Comparison of ENCODE assay signal across 33 cellular contexts in the genomic region with DNA sequence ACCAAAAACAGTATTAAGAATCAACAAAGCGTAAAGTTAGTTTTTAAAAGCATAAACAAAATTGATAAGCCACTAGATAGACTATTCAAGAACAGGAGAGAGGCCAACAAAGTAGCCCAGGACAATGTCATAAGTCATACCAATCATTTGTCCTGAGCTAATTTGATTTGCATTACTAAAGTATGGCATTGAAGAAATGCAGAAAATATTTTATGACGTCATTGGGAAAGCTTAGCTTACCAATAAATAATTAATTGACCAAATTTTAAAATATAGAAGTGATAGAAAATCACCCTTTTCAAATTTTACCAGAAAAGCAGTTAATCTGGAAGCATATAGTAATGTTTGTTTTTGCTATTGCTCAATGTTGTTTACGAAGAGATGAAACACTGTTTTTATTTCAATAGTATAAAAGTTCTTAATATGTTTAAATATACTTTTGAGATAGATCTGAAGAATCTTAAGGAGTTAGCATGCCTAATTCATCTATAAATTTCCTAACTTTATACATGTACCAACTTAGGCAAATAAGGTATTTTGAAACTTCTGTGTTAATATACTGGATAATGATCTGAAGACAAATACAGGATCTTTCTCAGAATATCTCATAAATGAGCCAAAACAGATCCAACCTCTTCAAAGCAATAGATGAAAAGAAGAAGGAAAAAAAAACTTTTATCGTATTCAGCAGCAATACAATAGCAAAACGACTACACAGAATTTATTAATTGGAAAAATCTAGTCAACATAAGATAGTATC.
"Had no signal": no experiment of that assay in that cellular context is flagged by ENCODE, and none has a peak within 500 bp of the region (broad histone marks: within the 10 kb centered on the region; RNA-seq: fewer than 3 reads in every experiment).

No MANE protein-coding gene starts in this region.

- H3K4me3 ChIP-seq: ascending aorta, breast epithelium, cardiac muscle cell, colonic mucosa, esophagus squamous epithelium, gastroesophageal sphincter, heart right ventricle had no signal

- H3K36me3 Mint-ChIP-seq: activated naive CD4-positive, alpha-beta T cell treated with anti-CD3 and anti-CD28 coated beads, Interleukin-2, amount 10 ng/mL, durations not matched to agents 7 days and 5 days; activated naive CD4-positive, alpha-beta T cell treated with anti-CD3 and anti-CD28 coated beads, Interleukin-2, amount 50 U/mL, for 72 hours; activated naive CD8-positive, alpha-beta T cell treated with anti-CD3 and anti-CD28 coated beads, Interleukin-2, amount 10 ng/mL, durations not matched to agents 7 days and 5 days; brain had no signal

- H3K4me1 Mint-ChIP-seq: activated CD4-positive, alpha-beta memory T cell treated with anti-CD3 and anti-CD28 coated beads, Interleukin-2, amount 10 ng/mL, durations not matched to agents 7 days and 5 days; activated CD4-positive, alpha-beta T cell treated with anti-CD3 and anti-CD28 coated beads for 36 hours; activated CD4-positive, alpha-beta T cell treated with anti-CD3 and anti-CD28 coated beads, Interleukin-2, amount 10 ng/mL, durations not matched to agents 24 days and 14 days; activated naive CD4-positive, alpha-beta T cell treated with anti-CD3 and anti-CD28 coated beads, Interleukin-2, amount 10 ng/mL, durations not matched to agents 7 days and 5 days; activated naive CD8-positive, alpha-beta T cell treated with anti-CD3 and anti-CD28 coated beads, Interleukin-2, amount 10 ng/mL, durations not matched to agents 7 days and 5 days; brain; T-helper 17 cell had no signal

- H3K36me3 ChIP-seq: ascending aorta, breast epithelium, cardiac muscle cell, colonic mucosa, esophagus squamous epithelium, gastroesophageal sphincter, heart right ventricle had no signal

- H3K4me1 ChIP-seq: ascending aorta, breast epithelium, colonic mucosa, esophagus squamous epithelium, gastroesophageal sphincter, heart right ventricle had no signal

- H3K9me3 ChIP-seq: ascending aorta, breast epithelium, colonic mucosa, esophagus squamous epithelium, gastroesophageal sphincter had no signal

- H3K27me3 Mint-ChIP-seq: activated CD4-positive, alpha-beta memory T cell treated with anti-CD3 and anti-CD28 coated beads, Interleukin-2, amount 10 ng/mL, durations not matched to agents 7 days and 5 days; activated CD4-positive, alpha-beta T cell treated with anti-CD3 and anti-CD28 coated beads for 36 hours; activated CD4-positive, alpha-beta T cell treated with anti-CD3 and anti-CD28 coated beads, Interleukin-2, amount 10 ng/mL, durations not matched to agents 24 days and 14 days; activated naive CD4-positive, alpha-beta T cell treated with anti-CD3 and anti-CD28 coated beads, Interleukin-2, amount 10 ng/mL, durations not matched to agents 7 days and 5 days; activated naive CD8-positive, alpha-beta T cell treated with anti-CD3 and anti-CD28 coated beads, Interleukin-2, amount 10 ng/mL, durations not matched to agents 7 days and 5 days; activated T-cell treated with anti-CD3 and anti-CD28 coated beads, Interleukin-2, amount 50 U/mL, for 24 hours; T-helper 17 cell had no signal

- H3K27ac Mint-ChIP-seq: activated CD4-positive, alpha-beta memory T cell treated with anti-CD3 and anti-CD28 coated beads, Interleukin-2, amount 10 ng/mL, durations not matched to agents 7 days and 5 days; activated CD4-positive, alpha-beta T cell treated with anti-CD3 and anti-CD28 coated beads for 36 hours; activated CD4-positive, alpha-beta T cell treated with anti-CD3 and anti-CD28 coated beads, Interleukin-2, amount 10 ng/mL, durations not matched to agents 24 days and 14 days; activated naive CD4-positive, alpha-beta T cell treated with anti-CD3 and anti-CD28 coated beads, Interleukin-2, amount 10 ng/mL, durations not matched to agents 7 days and 5 days; activated naive CD4-positive, alpha-beta T cell treated with anti-CD3 and anti-CD28 coated beads, Interleukin-2, amount 50 U/mL, for 72 hours; activated naive CD8-positive, alpha-beta T cell treated with anti-CD3 and anti-CD28 coated beads, Interleukin-2, amount 10 ng/mL, durations not matched to agents 7 days and 5 days; activated T-cell treated with anti-CD3 and anti-CD28 coated beads, Interleukin-2, amount 50 U/mL, for 24 hours; activated T-cell treated with anti-CD3 and anti-CD28 coated beads, Interleukin-2, amount 50 U/mL, for 72 hours; brain; T-helper 17 cell; T-helper 2 cell treated with Interferon-gamma antibody and Interleukin-4, amounts not matched to agents 5 μg/mL and 100 μg/mL, for 36 hours had no signal

- FAIRE-seq: endometrium, endothelial cell of umbilical vein had no signal

- H3K9me3 Mint-ChIP-seq: activated CD4-positive, alpha-beta T cell treated with anti-CD3 and anti-CD28 coated beads, Interleukin-2, amount 10 ng/mL, durations not matched to agents 24 days and 14 days had no signal

- ATAC-seq: activated CD4-positive, alpha-beta T cell treated with anti-CD3 and anti-CD28 coated beads for 36 hours; activated naive CD4-positive, alpha-beta T cell treated with anti-CD3 and anti-CD28 coated beads, Interleukin-2, amount 50 U/mL, for 72 hours; activated T-cell treated with anti-CD3 and anti-CD28 coated beads, Interleukin-2, amount 50 U/mL, for 72 hours; gastroesophageal sphincter; heart right ventricle; T-helper 17 cell had no signal

- H3K27ac ChIP-seq: ascending aorta, breast epithelium, cardiac muscle cell, colonic mucosa, epithelial cell of prostate, esophagus squamous epithelium, gastroesophageal sphincter, heart right ventricle had no signal

- H3K4me3 Mint-ChIP-seq: activated CD4-positive, alpha-beta memory T cell treated with anti-CD3 and anti-CD28 coated beads, Interleukin-2, amount 10 ng/mL, durations not matched to agents 7 days and 5 days; activated CD4-positive, alpha-beta T cell treated with anti-CD3 and anti-CD28 coated beads for 36 hours; activated CD4-positive, alpha-beta T cell treated with anti-CD3 and anti-CD28 coated beads, Interleukin-2, amount 10 ng/mL, durations not matched to agents 24 days and 14 days; activated naive CD4-positive, alpha-beta T cell treated with anti-CD3 and anti-CD28 coated beads, Interleukin-2, amount 10 ng/mL, durations not matched to agents 7 days and 5 days; activated naive CD8-positive, alpha-beta T cell treated with anti-CD3 and anti-CD28 coated beads, Interleukin-2, amount 10 ng/mL, durations not matched to agents 7 days and 5 days; activated T-cell treated with anti-CD3 and anti-CD28 coated beads, Interleukin-2, amount 50 U/mL, for 24 hours; activated T-cell treated with anti-CD3 and anti-CD28 coated beads, Interleukin-2, amount 50 U/mL, for 72 hours; brain; T-helper 17 cell; T-helper 2 cell treated with Interferon-gamma antibody and Interleukin-4, amounts not matched to agents 5 μg/mL and 100 μg/mL, for 36 hours had no signal

- DNase-seq: activated CD4-positive, alpha-beta memory T cell treated with anti-CD3 and anti-CD28 coated beads, Interleukin-2, amount 10 ng/mL, durations not matched to agents 7 days and 5 days; activated CD4-positive, alpha-beta T cell treated with anti-CD3 and anti-CD28 coated beads for 36 hours; activated CD4-positive, alpha-beta T cell treated with anti-CD3 and anti-CD28 coated beads, Interleukin-2, amount 10 ng/mL, durations not matched to agents 24 days and 14 days; activated CD4-positive, alpha-beta T cell treated with anti-CD3 and anti-CD28 coated beads, Interleukin-2, amount 50 U/mL, for 4 hours; activated CD4-positive, CD25-positive, alpha-beta regulatory T cell; activated CD4-positive, CD25-positive, alpha-beta regulatory T cell treated with anti-CD3 and anti-CD28 coated beads, Interleukin-2, amount 50 U/mL, for 72 hours; activated CD8-positive, alpha-beta memory T cell treated with anti-CD3 and anti-CD28 coated beads, Interleukin-2, amount 50 U/mL, for 48 hours; activated gamma-delta T cell; activated naive CD4-positive, alpha-beta T cell; activated naive CD4-positive, alpha-beta T cell treated with anti-CD3 and anti-CD28 coated beads, Interleukin-2, amount 10 ng/mL, durations not matched to agents 7 days and 5 days; activated naive CD8-positive, alpha-beta T cell treated with anti-CD3 and anti-CD28 coated beads, Interleukin-2, amount 10 ng/mL, durations not matched to agents 7 days and 5 days; activated T-cell treated with anti-CD3 and anti-CD28 coated beads for 4 hours; activated T-cell treated with anti-CD3 and anti-CD28 coated beads, Interleukin-2, amount 50 U/mL, for 24 hours; activated T-cell treated with anti-CD3 and anti-CD28 coated beads, Interleukin-2, amount 50 U/mL, for 72 hours; central memory CD4-positive, alpha-beta T cell; cerebellar nuclear complex; colonic mucosa; effector CD8-positive, alpha-beta T cell; esophagus squamous epithelium; foreskin melanocyte; heart right ventricle; T-helper 17 cell; T1000 had no signal

- H3K27me3 ChIP-seq: ascending aorta, breast epithelium, cardiac muscle cell, colonic mucosa, esophagus squamous epithelium, gastroesophageal sphincter, heart right ventricle had no signal
